10 cellular contexts compared by ENCODE assay signal in the genomic region with DNA sequence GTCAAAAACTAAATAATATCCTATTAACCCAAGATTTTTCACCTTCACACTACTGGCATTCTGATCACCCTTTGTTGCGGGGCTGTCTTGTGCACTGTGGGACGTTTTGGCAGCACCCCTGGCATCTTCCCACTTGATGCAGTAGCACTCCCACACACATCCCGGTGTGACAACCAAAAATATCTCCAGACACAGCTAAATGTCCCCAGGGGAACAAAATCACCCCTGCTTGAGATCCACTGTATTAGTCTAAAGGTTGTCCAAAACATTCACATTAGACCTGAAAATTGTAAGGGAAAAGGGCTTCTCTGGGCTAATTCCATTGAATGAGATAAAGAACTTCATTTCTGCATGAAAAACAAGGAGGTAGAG. TPM values are rescaled to one million over a fixed set of nuclear protein-coding genes. Genes with fewer than 3 reads are reported as not detected.
DNase-seq lines count a peak whose midpoint lies in the region; ATAC-seq, FAIRE-seq and TF ChIP-seq lines count a peak whose summit lies in the region.
"Had no signal": no experiment of that assay in that cellular context is flagged by ENCODE, and none has a peak within 500 bp of the region (broad histone marks: within the 10 kb centered on the region; RNA-seq: fewer than 3 reads in every experiment).

No MANE protein-coding gene starts in this region.

- peak; percentile 34 for ATAC-seq in stimulated activated naive CD8-positive, alpha-beta T cell treated with anti-CD3 and anti-CD28 coated beads, Interleukin-15, Interleukin-2, amounts not matched to agents 100 U/mL and 50 U/mL, for 24 hours
- ATAC-seq in stimulated activated naive CD8-positive, alpha-beta T cell treated with anti-CD3 and anti-CD28 coated beads, Interleukin-15, amount 100 ng/mL, for 72 hours: no peak
- ATAC-seq in K562 (peak; percentile 66), HG03095 (IDR thresholded peaks at IDR 0.05; ENCODE audit: unreplicated experiment) (no peak), GM19463 (IDR thresholded peaks at IDR 0.05; ENCODE audit: unreplicated experiment) (no peak)

- H4K5ac ChIP-seq in mesendoderm (ENCODE audit: low read length): no peak overlapping the region

- H3K23ac ChIP-seq in mesendoderm (ENCODE audit: low read length): no peak overlapping the region

- no peak overlapping the region for H2BK15ac ChIP-seq in mesendoderm (replicated peaks; ENCODE audit: low read depth)

- H3K36me3 ChIP-seq in K562 (ENCODE audit: control insufficient read depth, insufficient read depth, low read length): no peaks in the 10 kb centered on the region
- H3K36me3 ChIP-seq in mesendoderm (ENCODE audit: control insufficient read depth, insufficient read depth, low read length): no peaks in the 10 kb centered on the region
- no peaks in the 10 kb centered on the region for H3K36me3 ChIP-seq in H7 (replicated peaks; ENCODE audit: control insufficient read depth, insufficient read depth, low read length)
- H3K36me3 ChIP-seq: sigmoid colon had no signal

- CTCF ChIA-PET in K562 (lab: Yijun Ruan, JAX; ENCODE audit: low intra/inter-chr PET ratio): interaction anchor here (0.8 to 2.2 kb wide), 5 partner anchors 22 to 300 kb away, joined by 3 to 19 read pairs (median 6); a partner anchor contains a TSS

- intact Hi-C loops in K562 (cut with micrococcal nuclease): loop anchor here (2.0 to 5.0 kb wide), 3 partner anchors 19 to 225 kb away; a partner anchor contains a TSS

- H3K27ac ChIP-seq in K562 (ENCODE audit: extremely low read depth, low read depth, low read length): no peak overlapping the region
- no peak overlapping the region for H3K27ac ChIP-seq in mesendoderm (ENCODE audit: low read depth, low read length)
- H3K27ac ChIP-seq: epithelial cell of prostate had no signal

- POLR2A ChIA-PET in K562 (lab: Yijun Ruan, JAX): interaction anchor here (0.6 to 2.9 kb wide), 10 partner anchors 11 to 300 kb away, joined by 3 to 27 read pairs (median 4); a partner anchor contains a TSS

- H3K56ac ChIP-seq in mesendoderm (ENCODE audit: low read length): peak overlapping the region; percentile 49

- H3K4me2 ChIP-seq in K562 (ENCODE audit: insufficient read depth, low read length): peak overlapping the region; percentile 32; the same call in 1 of the 2 replicates
- no peak overlapping the region for H3K4me2 ChIP-seq in mesendoderm (ENCODE audit: low read length)

- H3K4me1 Mint-ChIP-seq in stimulated activated naive CD8-positive, alpha-beta T cell treated with anti-CD3 and anti-CD28 coated beads, Interleukin-15, amount 100 ng/mL, for 72 hours: peaks cover 12% of the 10 kb centered on the region

- H2AFZ ChIP-seq in K562 (ENCODE audit: low read depth, low read length): peak overlapping the region; percentile 71

- H3K27me3 ChIP-seq in K562 (ENCODE audit: control insufficient read depth in 2 of 2, insufficient read depth in 2 of 2, low read length in 2 of 2) (no peaks in the 10 kb centered on the region), mesendoderm (ENCODE audit: insufficient read depth, low read length, poor library complexity) (no peaks in the 10 kb centered on the region), H7 (ENCODE audit: control insufficient read depth, insufficient read depth, low read length) (no peaks in the 10 kb centered on the region)
- H3K27me3 ChIP-seq: sigmoid colon had no signal

- no TSS peak for BruUV-seq in K562 (replicated peaks; lab: Mats Ljungman, UMichigan)

- H3K4ac ChIP-seq in mesendoderm (ENCODE audit: low read depth, low read length): no peak overlapping the region

- H4K8ac ChIP-seq in mesendoderm (ENCODE audit: low read depth, low read length): no peak overlapping the region

- no peak overlapping the region for H2BK120ac ChIP-seq in mesendoderm (ENCODE audit: low read depth, low read length)

- no peak for TF ChIP-seq POLR2A in K562 (conservative IDR thresholded peaks at IDR 0.05)

- no peaks in the 10 kb centered on the region for H4K20me1 ChIP-seq in K562 (replicated peaks; ENCODE audit: control insufficient read depth, insufficient read depth, low read length)

- 2% methylated on average over 3 of the region's 3 CpGs for WGBS in K562 (ENCODE audit: insufficient coverage, low coverage, missing lambda C conversion rate)
- no CpG with 5 or more reads among the region's 3 CpGs for WGBS in mesendoderm (ENCODE audit: extremely low coverage, insufficient coverage, low lambda C conversion rate)

- H3K79me2 ChIP-seq in K562 (ENCODE audit: control insufficient read depth, insufficient read depth, low read length): no peaks in the 10 kb centered on the region
- H3K79me2 ChIP-seq in mesendoderm (ENCODE audit: control insufficient read depth, insufficient read depth, low read length): no peaks in the 10 kb centered on the region

- H3K9me3 Mint-ChIP-seq in stimulated activated naive CD8-positive, alpha-beta T cell treated with anti-CD3 and anti-CD28 coated beads, Interleukin-15, amount 100 ng/mL, for 72 hours: no peaks in the 10 kb centered on the region

- H3K9ac ChIP-seq in K562 (ENCODE audit: insufficient read depth in 1 of 2, low read depth in 2 of 2, low read length in 2 of 2) (no peak overlapping the region), mesendoderm (ENCODE audit: low read length) (no peak overlapping the region)

- no peak overlapping the region for H3K4me3 ChIP-seq in K562
- no peak overlapping the region for H3K4me3 ChIP-seq in mesendoderm (ENCODE audit: low read length)
- H3K4me3 ChIP-seq in H7 (ENCODE audit: insufficient read depth, low read depth, low read length): no peak overlapping the region

- in situ Hi-C loops in K562 (cut with MboI): no loop called here

- no peak; a peak in 1 of 4 replicates for TF ChIP-seq RAD21 in K562 (CRISPR knock-in tag; conservative IDR thresholded peaks at IDR 0.05 in 1 of 2, IDR thresholded peaks at IDR 0.05 in 1 of 2)

- no peak overlapping the region for H2BK5ac ChIP-seq in mesendoderm (ENCODE audit: low read length)

- H3K79me1 ChIP-seq in mesendoderm (ENCODE audit: low read length): no peaks in the 10 kb centered on the region

- H3K18ac ChIP-seq in mesendoderm (ENCODE audit: low read length): no peak overlapping the region

- TF ChIP-seq CTCF in K562 (IDR thresholded peaks at IDR 0.05 in 2 of 3, conservative IDR thresholded peaks at IDR 0.05 in 1 of 3; ENCODE audit: insufficient read depth in 2 of 3, low read depth in 1 of 3, low read length in 3 of 3): no peak

- TF ChIP-seq EP300 in K562 (IDR thresholded peaks at IDR 0.05; ENCODE audit: low read length): no peak

- no peak overlapping the region for H3K4me3 Mint-ChIP-seq in stimulated activated naive CD8-positive, alpha-beta T cell treated with anti-CD3 and anti-CD28 coated beads, Interleukin-15, amount 100 ng/mL, for 72 hours

- no peaks in the 10 kb centered on the region for H3K27me3 Mint-ChIP-seq in stimulated activated naive CD8-positive, alpha-beta T cell treated with anti-CD3 and anti-CD28 coated beads, Interleukin-15, amount 100 ng/mL, for 72 hours

- DNase-seq in stimulated activated naive CD8-positive, alpha-beta T cell treated with anti-CD3 and anti-CD28 coated beads, Interleukin-15, Interleukin-2, amounts not matched to agents 100 U/mL and 50 U/mL, for 24 hours: no peak
- no peak for DNase-seq in stimulated activated naive CD8-positive, alpha-beta T cell treated with anti-CD3 and anti-CD28 coated beads, Interleukin-15, amount 100 ng/mL, for 72 hours
- DNase-seq in K562 (ENCODE audit: extremely low read depth in 1 of 4, low spot score in 3 of 4) (no peak), mesendoderm (no peak), H7 (no peak), foreskin melanocyte (no peak)
- DNase-seq: sigmoid colon had no signal

- H3K27ac Mint-ChIP-seq in stimulated activated naive CD8-positive, alpha-beta T cell treated with anti-CD3 and anti-CD28 coated beads, Interleukin-15, amount 100 ng/mL, for 72 hours: no peak overlapping the region

- no peaks in the 10 kb centered on the region for H3K9me1 ChIP-seq in K562 (ENCODE audit: control insufficient read depth, insufficient read depth, low read length)

- FAIRE-seq in K562 (lab: Jason Lieb, UNC): no peak

- H3K9me3 ChIP-seq in K562 (replicated peaks; ENCODE audit: control insufficient read depth, insufficient read depth, low read depth, low read length): no peaks in the 10 kb centered on the region
- H3K9me3 ChIP-seq: sigmoid colon had no signal

- no peak overlapping the region for H2AK5ac ChIP-seq in mesendoderm (ENCODE audit: low read length)

- H3K4me1 ChIP-seq in K562 (replicated peaks in 1 of 2; ENCODE audit: control insufficient read depth in 2 of 2, insufficient read depth in 2 of 2, low read length in 2 of 2): peaks cover 4 to 12% of the 10 kb centered on the region in 2 experiments; a peak in 4 of 5 replicates
- H3K4me1 ChIP-seq in mesendoderm (ENCODE audit: control insufficient read depth, low read depth, low read length): no peaks in the 10 kb centered on the region

RNA-seq across cellular contexts. Expression of a gene that starts 37.8 kb away (rescaled TPM):
- 15.4 and 19.3 TPM in 2 replicates for total RNA-seq in K562 (2011; cell fraction: chromatin; rRNA removed; ENCODE audit: low replicate concordance)
- total RNA-seq in K562 (2011; cell fraction: nucleolus; rRNA removed): 8.4 and 10.0 TPM in 2 replicates
- 12.5 and 15.6 TPM in 2 replicates for total RNA-seq in K562 (2011; cell fraction: nucleoplasm; rRNA removed)
- total RNA-seq in K562 (2014; rRNA removed) (13.3 and 16.2 TPM in 2 replicates), K562 (2014; rRNA removed; fragmentation: Illumina TruSeq; extraction: Trizol) (6.8 and 6.9 TPM in 2 replicates), K562 (2015; rRNA removed; fragmentation: Illumina TruSeq; extraction: Trizol) (8.5 and 8.6 TPM in 2 replicates), K562 (2021) (9.7 and 11.1 TPM in 2 replicates)
- polyA plus RNA-seq in K562 (2011; rRNA removed) (9.6 and 11.7 TPM in 2 replicates), K562 (2014; fragmentation: Illumina TruSeq; extraction: Trizol) (9.9 and 10.3 TPM in 2 replicates), K562 (2014; fragmentation: Nextera tagmentation; extraction: Ambion mirVana) (under 1 TPM; 0.39 to 0.52 TPM), K562 (2014; rRNA removed) (10.2 and 13.3 TPM in 2 replicates)
- polyA plus RNA-seq in K562 (2011; cell fraction: cytosol; rRNA removed): 9.5 and 10.1 TPM in 2 replicates
- 15.3 and 20.6 TPM in 2 replicates for polyA plus RNA-seq in K562 (2011; cell fraction: nucleus; rRNA removed)
- polyA plus RNA-seq in K562 (2012): 6.1 and 10.3 TPM in 2 replicates
- 5.1 and 8.4 TPM in 2 replicates for polyA minus RNA-seq in K562 (2011; rRNA and poly(A)+ RNA removed)
- 5.7 and 8.6 TPM in 2 replicates for polyA minus RNA-seq in K562 (2011; cell fraction: cytosol; rRNA and poly(A)+ RNA removed)
- 3.0 and 5.4 TPM in 2 replicates for polyA minus RNA-seq in K562 (2011; cell fraction: nucleus; rRNA and poly(A)+ RNA removed)
- 44.0 TPM for polyA plus RNA-seq in mesendoderm (2013, experiment 1 of 2)
- polyA plus RNA-seq in mesendoderm (2013, experiment 2 of 2): 44.5 TPM
- 69.5 and 85.9 TPM in 2 replicates for total RNA-seq in H7 (2014; rRNA removed; shearing (Covaris generic))

RNA-seq across cellular contexts. Expression of a gene that starts 48.4 kb away (rescaled TPM):
- 8.8 and 23.9 TPM in 2 replicates for total RNA-seq in K562 (2011; cell fraction: chromatin; rRNA removed; ENCODE audit: low replicate concordance)
- 7.3 and 8.2 TPM in 2 replicates for total RNA-seq in K562 (2011; cell fraction: nucleolus; rRNA removed)
- total RNA-seq in K562 (2011; cell fraction: nucleoplasm; rRNA removed): 20.2 and 29.5 TPM in 2 replicates
- 62.5 and 67.0 TPM in 2 replicates for total RNA-seq in K562 (2014; rRNA removed)
- 105 and 135 TPM in 2 replicates for total RNA-seq in K562 (2014; rRNA removed; fragmentation: Illumina TruSeq; extraction: Trizol)
- 89.4 and 93.3 TPM in 2 replicates for total RNA-seq in K562 (2015; rRNA removed; fragmentation: Illumina TruSeq; extraction: Trizol)
- 67.8 and 92.4 TPM in 2 replicates for total RNA-seq in K562 (2021)
- 34.3 and 60.4 TPM in 2 replicates for polyA plus RNA-seq in K562 (2011; rRNA removed)
- polyA plus RNA-seq in K562 (2011; cell fraction: cytosol; rRNA removed): 4.0 and 15.1 TPM in 2 replicates
- 6.3 and 9.6 TPM in 2 replicates for polyA plus RNA-seq in K562 (2011; cell fraction: nucleus; rRNA removed)
- 56.3 and 162 TPM in 2 replicates for polyA plus RNA-seq in K562 (2012)
- 110 and 124 TPM in 2 replicates for polyA plus RNA-seq in K562 (2014; fragmentation: Illumina TruSeq; extraction: Trizol)
- polyA plus RNA-seq in K562 (2014; fragmentation: Nextera tagmentation; extraction: Ambion mirVana): 100 to 1,000 TPM; 133 to 197 TPM
- 99.8 and 104 TPM in 2 replicates for polyA plus RNA-seq in K562 (2014; rRNA removed)
- polyA minus RNA-seq in K562 (2011; rRNA and poly(A)+ RNA removed): 45.2 and 52.2 TPM in 2 replicates
- 22.0 and 28.1 TPM in 2 replicates for polyA minus RNA-seq in K562 (2011; cell fraction: cytosol; rRNA and poly(A)+ RNA removed)
- 7.4 and 10.8 TPM in 2 replicates for polyA minus RNA-seq in K562 (2011; cell fraction: nucleus; rRNA and poly(A)+ RNA removed)
- 111 TPM for polyA plus RNA-seq in mesendoderm (2013, experiment 1 of 2)
- 116 TPM for polyA plus RNA-seq in mesendoderm (2013, experiment 2 of 2)
- 83.8 and 102 TPM in 2 replicates for total RNA-seq in H7 (2014; rRNA removed; shearing (Covaris generic))

Comparison
In these comparisons a context has a peak if more than half of its experiments do, and no peak if none do; other contexts are left out.
1. ATAC-seq: peak in stimulated activated naive CD8-positive, alpha-beta T cell treated with anti-CD3 and anti-CD28 coated beads, Interleukin-15, Interleukin-2, amounts not matched to agents 100 U/mL and 50 U/mL, for 24 hours (single experiment) and K562 (single experiment); none in stimulated activated naive CD8-positive, alpha-beta T cell treated with anti-CD3 and anti-CD28 coated beads, Interleukin-15, amount 100 ng/mL, for 72 hours (single experiment), HG03095 (single experiment) and GM19463 (single experiment).